Comparison of ENCODE assay signal across 9 cellular contexts in the genomic region with DNA sequence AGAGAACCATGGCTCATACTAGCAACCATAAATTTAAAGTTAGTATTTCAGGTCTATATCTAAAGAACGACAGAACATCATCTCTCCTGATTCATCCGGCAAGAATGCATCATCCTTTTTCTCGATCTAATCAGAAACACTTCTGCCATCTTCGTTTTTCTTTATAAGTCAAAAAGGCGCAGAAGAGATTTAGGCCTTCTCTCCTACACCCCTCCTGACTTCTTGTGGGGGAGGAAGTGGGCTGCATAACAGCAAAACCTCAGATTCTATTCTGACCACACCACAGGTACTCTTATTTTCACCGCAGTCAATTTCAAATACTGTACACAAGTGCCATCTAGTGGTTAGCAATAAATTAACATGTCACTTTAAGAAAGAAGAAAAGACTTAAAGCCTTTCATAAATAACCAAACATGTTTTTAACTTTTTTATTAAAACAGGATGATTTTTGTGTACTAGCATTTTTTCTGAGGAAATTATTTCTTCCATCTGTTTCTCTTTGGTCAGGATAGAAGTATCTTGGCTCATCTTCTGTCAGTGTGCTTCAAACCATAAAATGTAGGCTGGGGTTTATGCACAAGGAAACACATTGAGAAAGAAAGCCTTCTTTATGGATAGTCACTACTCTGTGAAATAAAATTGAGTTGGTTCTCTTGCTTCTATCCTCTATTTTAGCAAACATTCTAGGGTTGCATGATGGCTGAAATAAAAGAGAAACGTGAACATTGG. TPM values are rescaled to one million over a fixed set of nuclear protein-coding genes. Genes with fewer than 3 reads are reported as not detected.
DNase-seq lines count a peak whose midpoint lies in the region; ATAC-seq, FAIRE-seq and TF ChIP-seq lines count a peak whose summit lies in the region.
"Had no signal": no experiment of that assay in that cellular context is flagged by ENCODE, and none has a peak within 500 bp of the region (broad histone marks: within the 10 kb centered on the region; RNA-seq: fewer than 3 reads in every experiment).

No MANE protein-coding gene starts in this region.

- CTCF ChIA-PET in naive thymus-derived CD4-positive, alpha-beta T cell (lab: Charles Lee) = no interaction called here

- 21 to 24% methylated on average over 7 of the region's 7 CpGs for WGBS in lower leg skin, 2 donors

- peaks cover 4% of the 10 kb centered on the region for H3K27me3 Mint-ChIP-seq in T-helper 17 cell
- H3K27me3 Mint-ChIP-seq in naive thymus-derived CD4-positive, alpha-beta T cell = peaks cover 0 to 6% (median 0%) of the 10 kb centered on the region in 5 donors
- H3K27me3 Mint-ChIP-seq: stimulated activated naive CD8-positive, alpha-beta T cell treated with anti-CD3 and anti-CD28 coated beads, Interleukin-15, Interleukin-2, amounts not matched to agents 100 ng/mL and 50 ng/mL, for 24 hours had no signal

- no peaks in the 10 kb centered on the region for H3K4me1 ChIP-seq in effector memory CD4-positive, alpha-beta T cell (ENCODE audit: control insufficient read depth, insufficient read depth, low read length, poor library complexity, severe bottlenecking)
- H3K4me1 ChIP-seq in naive thymus-derived CD4-positive, alpha-beta T cell (ENCODE audit: control insufficient read depth in 2 of 2, insufficient read depth in 2 of 2, low read length in 2 of 2) = peaks cover 0 to 8% of the 10 kb centered on the region in 2 donors

- H3K27ac ChIP-seq in effector memory CD4-positive, alpha-beta T cell (ENCODE audit: insufficient read depth, low read length, poor library complexity, severe bottlenecking) = no peak overlapping the region
- H3K27ac ChIP-seq in naive thymus-derived CD4-positive, alpha-beta T cell (ENCODE audit: low read depth, low read length) = no peak overlapping the region

- DNase-seq in AML-193 (lab: John Stamatoyannopoulos, UW) (peak; percentile 28 to 49), GM12891 (ENCODE audit: insufficient read length, low spot score) (peak; percentile 32), NAMALWA (ENCODE audit: low spot score) (peak; percentile 54), T-helper 17 cell (peak in 1 of 3 donors; percentile 7), lower leg skin (ENCODE audit: low spot score in 2 of 2) (no peak)
- DNase-seq in effector memory CD4-positive, alpha-beta T cell = peak in 2 of 3 donors; percentile 5 to 14
- DNase-seq in naive thymus-derived CD4-positive, alpha-beta T cell = peak in 7 of 9 donors; percentile 40 to 72 (median 65)

- H3K9me3 ChIP-seq in T-helper 17 cell (ENCODE audit: control insufficient read depth, low read length, poor library complexity, severe bottlenecking) = no peaks in the 10 kb centered on the region
- H3K9me3 ChIP-seq in effector memory CD4-positive, alpha-beta T cell (ENCODE audit: control insufficient read depth, low read length) = no peaks in the 10 kb centered on the region
- no peaks in the 10 kb centered on the region for H3K9me3 ChIP-seq in naive thymus-derived CD4-positive, alpha-beta T cell (ENCODE audit: control insufficient read depth in 2 of 3, low read length in 3 of 3)

- TF ChIP-seq CTCF in lower leg skin (IDR thresholded peaks at IDR 0.05) = no peak

- no peak overlapping the region for H3K4me3 ChIP-seq in effector memory CD4-positive, alpha-beta T cell (ENCODE audit: insufficient read depth, low read depth, low read length, poor library complexity, severe bottlenecking)
- no peak overlapping the region for H3K4me3 ChIP-seq in naive thymus-derived CD4-positive, alpha-beta T cell (ENCODE audit: low read length)
- no peak overlapping the region for H3K4me3 ChIP-seq in lower leg skin (ENCODE audit: low read depth, poor library complexity, severe bottlenecking)

- FAIRE-seq in GM12891 (lab: Jason Lieb, UNC) = peak; percentile 66

- no peaks in the 10 kb centered on the region for H3K36me3 Mint-ChIP-seq in T-helper 17 cell (ENCODE audit: low read depth)
- H3K36me3 Mint-ChIP-seq in naive thymus-derived CD4-positive, alpha-beta T cell = no peaks in the 10 kb centered on the region

- POLR2A ChIA-PET in naive thymus-derived CD4-positive, alpha-beta T cell (lab: Charles Lee) = no interaction called here

- ATAC-seq in HG02610 (IDR thresholded peaks at IDR 0.05; ENCODE audit: unreplicated experiment) (peak; percentile 91), T-helper 17 cell (peak; percentile 96)
- ATAC-seq in naive thymus-derived CD4-positive, alpha-beta T cell = peak; percentile 90

- intact Hi-C loops in naive thymus-derived CD4-positive, alpha-beta T cell (cut with micrococcal nuclease) = loop anchor here in 1 of 2 donors (2.0 kb wide), 1 partner anchor 972 kb away; no protein-coding TSS in a partner anchor
- intact Hi-C loops in lower leg skin (cut with DNase I; ENCODE audit: low total_unique reads) = no loop called here

- no peaks in the 10 kb centered on the region for H3K36me3 ChIP-seq in effector memory CD4-positive, alpha-beta T cell (ENCODE audit: control insufficient read depth, insufficient read depth, low read length)
- no peaks in the 10 kb centered on the region for H3K36me3 ChIP-seq in naive thymus-derived CD4-positive, alpha-beta T cell (ENCODE audit: control insufficient read depth in 2 of 3, insufficient read depth in 3 of 3, low read length in 3 of 3)

- no peaks in the 10 kb centered on the region for H3K9me3 Mint-ChIP-seq in naive thymus-derived CD4-positive, alpha-beta T cell
- H3K9me3 Mint-ChIP-seq: stimulated activated naive CD8-positive, alpha-beta T cell treated with anti-CD3 and anti-CD28 coated beads, Interleukin-15, Interleukin-2, amounts not matched to agents 100 ng/mL and 50 ng/mL, for 24 hours had no signal

- no peaks in the 10 kb centered on the region for H3K27me3 ChIP-seq in effector memory CD4-positive, alpha-beta T cell (replicated peaks; ENCODE audit: control insufficient read depth, insufficient read depth, low read length, poor library complexity, severe bottlenecking)
- H3K27me3 ChIP-seq in naive thymus-derived CD4-positive, alpha-beta T cell (ENCODE audit: control insufficient read depth in 2 of 2, insufficient read depth in 2 of 2, low read length in 2 of 2) = no peaks in the 10 kb centered on the region

- peaks cover 10% of the 10 kb centered on the region for H3K4me1 Mint-ChIP-seq in T-helper 17 cell
- H3K4me1 Mint-ChIP-seq in naive thymus-derived CD4-positive, alpha-beta T cell = peaks cover 0 to 13% (median 8%) of the 10 kb centered on the region in 7 donors

- TF ChIP-seq POLR2A in GM12891 (IDR thresholded peaks at IDR 0.05; ENCODE audit: low read depth, low read length) (no peak), lower leg skin (IDR thresholded peaks at IDR 0.05) (no peak)

- peak overlapping the region; percentile 33 for H3K4me3 Mint-ChIP-seq in T-helper 17 cell
- peak overlapping the region in 9 of 10 donors; percentile 12 to 72 (median 49) for H3K4me3 Mint-ChIP-seq in naive thymus-derived CD4-positive, alpha-beta T cell
- H3K4me3 Mint-ChIP-seq: stimulated activated naive CD8-positive, alpha-beta T cell treated with anti-CD3 and anti-CD28 coated beads, Interleukin-15, Interleukin-2, amounts not matched to agents 100 ng/mL and 50 ng/mL, for 24 hours had no signal

- H3K27ac Mint-ChIP-seq in T-helper 17 cell = no peak overlapping the region
- peak overlapping the region in 4 of 9 donors; percentile 45 to 68 (median 46) for H3K27ac Mint-ChIP-seq in naive thymus-derived CD4-positive, alpha-beta T cell
- H3K27ac Mint-ChIP-seq: stimulated activated naive CD8-positive, alpha-beta T cell treated with anti-CD3 and anti-CD28 coated beads, Interleukin-15, Interleukin-2, amounts not matched to agents 100 ng/mL and 50 ng/mL, for 24 hours had no signal

TF ChIP-seq in GM12891, 5 proteins besides CTCF, POLR2A, EP300 and RAD21:
- TF ChIP-seq TAF1 (IDR thresholded peaks at IDR 0.05; ENCODE audit: low read depth, low read length) (no peak), POLR2AphosphoS5 (IDR thresholded peaks at IDR 0.05; ENCODE audit: low read depth, low read length) (no peak), SPI1 (IDR thresholded peaks at IDR 0.05; ENCODE audit: low read depth, low read length) (peak; percentile 80)

RNA-seq across cellular contexts. Expression of a gene that starts 48.3 kb away (rescaled TPM):
- polyA plus RNA-seq in GM12891 (2012; ENCODE audit: low read depth, missing spikeins) = 22.7 TPM
- 10 to 100 TPM; 53.2 to 57.4 TPM for total RNA-seq in T-helper 17 cell
- 10 to 100 TPM; 47.4 to 76.9 (median 59.7) TPM for total RNA-seq in naive thymus-derived CD4-positive, alpha-beta T cell
- polyA plus RNA-seq in naive thymus-derived CD4-positive, alpha-beta T cell = 10 to 100 TPM; 30.6 to 41.8 TPM
- total RNA-seq in lower leg skin = 10 to 100 TPM; 35.5 to 54.7 (median 39.6) TPM

Comparison
In these comparisons a context has a peak if more than half of its experiments do, and no peak if none do; other contexts are left out.
1. DNase-seq: peak in AML-193 (2 of 2), GM12891 (single experiment), NAMALWA (single experiment), effector memory CD4-positive, alpha-beta T cell (2 of 3) and naive thymus-derived CD4-positive, alpha-beta T cell (7 of 9); none in lower leg skin (0 of 2).
2. Peak in every context shown above with its lines, with median percentiles within 50 percentile points of each other: ATAC-seq.